ENCODE assay signal across 22 cellular contexts in the genomic region with DNA sequence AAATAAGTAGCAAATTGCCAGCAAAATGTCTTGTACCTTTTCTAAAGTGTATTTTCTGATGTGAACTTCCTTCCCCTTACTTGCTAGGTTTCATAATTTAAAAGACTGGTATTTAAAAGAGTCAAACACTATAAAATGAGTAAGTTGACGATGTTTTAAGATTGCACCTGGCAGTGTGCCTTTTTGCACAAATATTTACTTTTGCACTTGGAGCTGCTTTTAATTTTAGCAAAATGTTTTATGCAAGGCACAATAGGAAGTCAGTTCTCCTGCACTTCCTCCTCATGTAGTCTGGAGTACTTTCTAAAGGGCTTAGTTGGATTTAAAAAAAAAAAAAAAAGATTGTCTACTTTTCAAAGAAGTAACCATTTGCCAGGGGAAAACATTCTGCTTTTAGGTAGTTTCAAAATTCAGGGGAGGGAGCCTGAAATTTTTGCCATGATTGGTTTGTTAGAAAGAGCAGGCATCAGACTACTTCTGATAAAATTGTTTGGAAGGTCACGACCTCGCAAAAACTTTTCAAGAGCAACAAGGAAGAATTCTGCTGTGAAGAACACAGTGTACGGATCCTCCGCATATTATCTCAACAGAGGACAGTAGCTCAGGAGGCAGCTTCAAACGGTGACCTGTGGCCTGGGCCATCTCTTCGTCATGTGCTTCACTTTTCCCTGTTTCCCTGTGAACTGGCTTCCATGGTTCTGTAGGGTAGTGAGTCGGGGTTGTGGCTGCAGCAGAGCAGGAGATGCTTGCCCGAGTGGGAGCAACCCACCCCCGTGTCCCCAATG.
DNase-seq lines count a peak whose midpoint lies in the region; ATAC-seq, FAIRE-seq and TF ChIP-seq lines count a peak whose summit lies in the region.
"Had no signal": no experiment of that assay in that cellular context is flagged by ENCODE, and none has a peak within 500 bp of the region (broad histone marks: within the 10 kb centered on the region; RNA-seq: fewer than 3 reads in every experiment).

No MANE protein-coding gene starts in this region.

- in situ Hi-C loops in HepG2 (cut with HindIII; ENCODE audit: extremely low pct_ligation_motif_present, low pct_unique_long_range_greater_than_20kb): no loop called here

- no peaks in the 10 kb centered on the region for H3K9me3 ChIP-seq in liver (ENCODE audit: control insufficient read depth in 4 of 4, low read length in 3 of 4)
- H3K9me3 ChIP-seq in HepG2 (ENCODE audit: low read length): no peaks in the 10 kb centered on the region
- H3K9me3 ChIP-seq in upper lobe of right lung: no peaks in the 10 kb centered on the region
- H3K9me3 ChIP-seq: esophagus muscularis mucosa, SK-N-SH had no signal

- no peak overlapping the region for H3K4me2 ChIP-seq in HepG2 (ENCODE audit: low read depth, low read length)
- H3K4me2 ChIP-seq: KMS-11, SK-N-SH had no signal

- intact Hi-C loops in HepG2 (cut with micrococcal nuclease; ENCODE audit: unreplicated experiment): no loop called here
- intact Hi-C loops in left colon (cut with DNase I, micrococcal nuclease): no loop called here
- intact Hi-C loops in upper lobe of right lung (cut with DNase I): no loop called here

- CTCF ChIA-PET in HepG2 (lab: Yijun Ruan, JAX; ENCODE audit: low intra/inter-chr PET ratio, low total read pairs): no interaction called here

- H3K4me3 ChIP-seq in liver (ENCODE audit: low read depth in 1 of 3, low read length in 3 of 3) (no peak overlapping the region), HepG2 (replicated peaks in 1 of 3; ENCODE audit: insufficient read depth in 1 of 3, low read depth in 2 of 3, low read length in 3 of 3) (no peak overlapping the region), upper lobe of right lung (no peak overlapping the region)
- H3K4me3 ChIP-seq: esophagus muscularis mucosa had no signal

- TF ChIP-seq CTCF in liver (IDR thresholded peaks at IDR 0.05; ENCODE audit: low read depth, low read length, missing input control): no peak
- no peak for TF ChIP-seq CTCF in HepG2 (CRISPR knock-in tag; IDR thresholded peaks at IDR 0.05)
- TF ChIP-seq CTCF in upper lobe of right lung (IDR thresholded peaks at IDR 0.05): no peak

- H3K36me3 ChIP-seq in liver (ENCODE audit: control insufficient read depth in 4 of 4, insufficient read depth in 3 of 4, low read depth in 1 of 4, low read length in 3 of 4): no peaks in the 10 kb centered on the region
- no peaks in the 10 kb centered on the region for H3K36me3 ChIP-seq in HepG2 (replicated peaks in 1 of 2; ENCODE audit: control insufficient read depth in 1 of 2, insufficient read depth in 2 of 2, low read length in 2 of 2)
- no peaks in the 10 kb centered on the region for H3K36me3 ChIP-seq in upper lobe of right lung
- H3K36me3 ChIP-seq: esophagus muscularis mucosa had no signal

- no peak overlapping the region for H3K9ac ChIP-seq in liver (ENCODE audit: low read depth in 1 of 2, low read length in 2 of 2)
- H3K9ac ChIP-seq in HepG2 (ENCODE audit: insufficient read depth, low read depth, low read length): no peak overlapping the region
- H3K9ac ChIP-seq: KMS-11, SK-N-SH had no signal

- TF ChIP-seq EP300 in HepG2 (IDR thresholded peaks at IDR 0.05; ENCODE audit: low read depth in 2 of 2, low read length in 2 of 2): no peak
- TF ChIP-seq EP300 in HepG2 (CRISPR knock-in tag; IDR thresholded peaks at IDR 0.05; ENCODE audit: borderline replicate concordance): no peak

- H3K27ac ChIP-seq in liver (ENCODE audit: low read depth in 1 of 2, low read length in 2 of 2) (no peak overlapping the region), HepG2 (ENCODE audit: extremely low read length, insufficient read depth, low read length) (no peak overlapping the region), upper lobe of right lung (peak overlapping the region; percentile 40)
- H3K27ac ChIP-seq: esophagus muscularis mucosa, KMS-11 had no signal

- POLR2A ChIA-PET in HepG2 (lab: Yijun Ruan, JAX): no interaction called here

- no peak for TF ChIP-seq POLR2A in HepG2 (IDR thresholded peaks at IDR 0.05; ENCODE audit: insufficient read depth in 1 of 2, low read depth in 2 of 2, low read length in 2 of 2)

- WGBS in liver: 68% methylated on average over 10 of the region's 10 CpGs
- 93% methylated on average over 9 of the region's 10 CpGs for WGBS in HepG2 (ENCODE audit: low lambda C conversion rate)

- no TSS peak for BruUV-seq in HepG2 (replicated peaks; lab: Mats Ljungman, UMichigan)

- H2AFZ ChIP-seq in HepG2 (ENCODE audit: low read length): no peak overlapping the region

- no peaks in the 10 kb centered on the region for H3K79me2 ChIP-seq in HepG2 (ENCODE audit: insufficient read depth, low read length)

- ATAC-seq in HepG2 (no peak), left colon (peak; percentile 92), upper lobe of right lung (peak; percentile 70), HG02623 (IDR thresholded peaks at IDR 0.05; ENCODE audit: unreplicated experiment) (no peak)
- no peak for ATAC-seq in activated CD4-positive, CD25-positive, alpha-beta regulatory T cell treated with anti-CD3 and anti-CD28 coated beads, Interleukin-2, amount 50 U/mL, for 24 hours
- ATAC-seq: activated T-cell treated with anti-CD3 and anti-CD28 coated beads, Interleukin-2, amount 50 U/mL, for 72 hours had no signal

- FAIRE-seq in HepG2 (lab: Jason Lieb, UNC): no peak
- FAIRE-seq: astrocyte had no signal

- peaks cover 0 to 6% (median 0%) of the 10 kb centered on the region in 4 donors for H3K27me3 ChIP-seq in liver (ENCODE audit: control insufficient read depth in 4 of 4, insufficient read depth in 4 of 4, low read length in 3 of 4)
- H3K27me3 ChIP-seq in HepG2 (ENCODE audit: control insufficient read depth in 1 of 2, insufficient read depth in 2 of 2, low read length in 2 of 2): no peaks in the 10 kb centered on the region
- no peaks in the 10 kb centered on the region for H3K27me3 ChIP-seq in upper lobe of right lung
- H3K27me3 ChIP-seq: esophagus muscularis mucosa had no signal

- no peak for DNase-seq in HepG2 (ENCODE audit: low spot score)
- peak; percentile 45 for DNase-seq in NOMO-1 treated with DMSO at 0.1 percent for 48 hours (lab: John Stamatoyannopoulos, UW; ENCODE audit: unreplicated experiment)
- DNase-seq in left colon: peak; percentile 54 to 63
- DNase-seq in upper lobe of right lung: peak; percentile 58
- DNase-seq in stimulated activated CD4-positive, alpha-beta T cell treated with anti-CD3 and anti-CD28 coated beads, Interleukin-15, amount 100 ng/mL, for 24 hours: no peak
- DNase-seq: activated CD4-positive, CD25-positive, alpha-beta regulatory T cell treated with anti-CD3 and anti-CD28 coated beads, Interleukin-2, amount 50 U/mL, for 72 hours; activated CD8-positive, alpha-beta memory T cell treated with anti-CD3 and anti-CD28 coated beads for 24 hours; activated T-cell treated with anti-CD3 and anti-CD28 coated beads, Interleukin-2, amount 50 U/mL, for 72 hours; CD4-positive, alpha-beta T cell; cerebellar nuclear complex; effector memory CD4-positive, alpha-beta T cell; NCI-H2107; NCI-H524; SK-N-SH; stimulated activated CD4-positive, alpha-beta T cell treated with anti-CD3 and anti-CD28 coated beads, Interleukin-4, amount 100 ng/mL, for 24 hours; T1000 had no signal

- H3K4me1 ChIP-seq in liver (ENCODE audit: control insufficient read depth in 4 of 4, insufficient read depth in 4 of 4, low read length in 3 of 4) (peaks cover 0 to 6% (median 1%) of the 10 kb centered on the region in 4 donors), HepG2 (ENCODE audit: insufficient read depth, low read length) (peaks cover 22% of the 10 kb centered on the region), upper lobe of right lung (peaks cover 10% of the 10 kb centered on the region)

- H4K20me1 ChIP-seq in HepG2 (ENCODE audit: insufficient read depth, low read length): no peaks in the 10 kb centered on the region

- TF ChIP-seq RAD21 in liver (IDR thresholded peaks at IDR 0.05) (no peak), HepG2 (CRISPR knock-in tag; IDR thresholded peaks at IDR 0.05) (no peak)

TF ChIP-seq in liver, 16 proteins besides CTCF, POLR2A, EP300 and RAD21:
- peak; percentile 80 for TF ChIP-seq NR2F2 (IDR thresholded peaks at IDR 0.05)
- no peak for TF ChIP-seq FOXA1 (IDR thresholded peaks at IDR 0.05)

TF ChIP-seq in HepG2, 621 proteins besides CTCF, POLR2A, EP300 and RAD21 (continues in another document):
- TF ChIP-seq ZNF34 (CRISPR knock-in tag; IDR thresholded peaks at IDR 0.05; ENCODE audit: borderline replicate concordance): no peak
- no peak for TF ChIP-seq ZNF207 (IDR thresholded peaks at IDR 0.05; ENCODE audit: borderline replicate concordance)
- TF ChIP-seq SNRNP70 (IDR thresholded peaks at IDR 0.05; ENCODE audit: low read depth, low read length): no peak
- TF ChIP-seq, protein P1, sequence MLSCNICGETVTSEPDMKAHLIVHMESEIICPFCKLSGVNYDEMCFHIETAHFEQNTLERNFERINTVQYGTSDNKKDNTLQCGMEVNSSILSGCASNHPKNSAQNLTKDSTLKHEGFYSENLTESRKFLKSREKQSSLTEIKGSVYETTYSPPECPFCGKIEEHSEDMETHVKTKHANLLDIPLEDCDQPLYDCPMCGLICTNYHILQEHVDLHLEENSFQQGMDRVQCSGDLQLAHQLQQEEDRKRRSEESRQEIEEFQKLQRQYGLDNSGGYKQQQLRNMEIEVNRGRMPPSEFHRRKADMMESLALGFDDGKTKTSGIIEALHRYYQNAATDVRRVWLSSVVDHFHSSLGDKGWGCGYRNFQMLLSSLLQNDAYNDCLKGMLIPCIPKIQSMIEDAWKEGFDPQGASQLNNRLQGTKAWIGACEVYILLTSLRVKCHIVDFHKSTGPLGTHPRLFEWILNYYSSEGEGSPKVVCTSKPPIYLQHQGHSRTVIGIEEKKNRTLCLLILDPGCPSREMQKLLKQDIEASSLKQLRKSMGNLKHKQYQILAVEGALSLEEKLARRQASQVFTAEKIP (CRISPR knock-in tag; IDR thresholded peaks at IDR 0.05; ENCODE audit: borderline replicate concordance): no peak
- TF ChIP-seq ZNF549 (CRISPR knock-in tag; IDR thresholded peaks at IDR 0.05): no peak
- no peak for TF ChIP-seq ZNF354B (CRISPR knock-in tag; IDR thresholded peaks at IDR 0.05)
- no peak for TF ChIP-seq ADNP (CRISPR knock-in tag; IDR thresholded peaks at IDR 0.05)
- TF ChIP-seq ZNF761 (CRISPR knock-in tag; conservative IDR thresholded peaks at IDR 0.05): no peak
- TF ChIP-seq ZNF737 (CRISPR knock-in tag; IDR thresholded peaks at IDR 0.05; ENCODE audit: borderline replicate concordance): no peak
- TF ChIP-seq ZNF777 (CRISPR knock-in tag; IDR thresholded peaks at IDR 0.05): no peak
- no peak for TF ChIP-seq JUNB (CRISPR knock-in tag; IDR thresholded peaks at IDR 0.05; ENCODE audit: borderline replicate concordance)
- TF ChIP-seq ZNF746 (CRISPR knock-in tag; IDR thresholded peaks at IDR 0.05): no peak
- TF ChIP-seq SRSF4 (IDR thresholded peaks at IDR 0.05; ENCODE audit: low read depth, low read length, poor library complexity, severe bottlenecking): no peak
- no peak for TF ChIP-seq MIER2 (CRISPR knock-in tag; IDR thresholded peaks at IDR 0.05)
- no peak for TF ChIP-seq ZSCAN31 (CRISPR knock-in tag; IDR thresholded peaks at IDR 0.05; ENCODE audit: low read depth)
- no peak for TF ChIP-seq FLYWCH1 (CRISPR knock-in tag; IDR thresholded peaks at IDR 0.05)

Comparison
In these comparisons a context has a peak if more than half of its experiments do, and no peak if none do; other contexts are left out.
1. ATAC-seq: peak in left colon (single experiment) and upper lobe of right lung (single experiment); none in HepG2 (single experiment), activated CD4-positive, CD25-positive, alpha-beta regulatory T cell treated with anti-CD3 and anti-CD28 coated beads, Interleukin-2, amount 50 U/mL, for 24 hours (0 of 2) and HG02623 (single experiment).
2. DNase-seq: peak in NOMO-1 treated with DMSO at 0.1 percent for 48 hours (single experiment), left colon (2 of 2) and upper lobe of right lung (single experiment); none in HepG2 (single experiment) and stimulated activated CD4-positive, alpha-beta T cell treated with anti-CD3 and anti-CD28 coated beads, Interleukin-15, amount 100 ng/mL, for 24 hours (single experiment).